ENCODE assay signal across 8 cellular contexts in the genomic region with DNA sequence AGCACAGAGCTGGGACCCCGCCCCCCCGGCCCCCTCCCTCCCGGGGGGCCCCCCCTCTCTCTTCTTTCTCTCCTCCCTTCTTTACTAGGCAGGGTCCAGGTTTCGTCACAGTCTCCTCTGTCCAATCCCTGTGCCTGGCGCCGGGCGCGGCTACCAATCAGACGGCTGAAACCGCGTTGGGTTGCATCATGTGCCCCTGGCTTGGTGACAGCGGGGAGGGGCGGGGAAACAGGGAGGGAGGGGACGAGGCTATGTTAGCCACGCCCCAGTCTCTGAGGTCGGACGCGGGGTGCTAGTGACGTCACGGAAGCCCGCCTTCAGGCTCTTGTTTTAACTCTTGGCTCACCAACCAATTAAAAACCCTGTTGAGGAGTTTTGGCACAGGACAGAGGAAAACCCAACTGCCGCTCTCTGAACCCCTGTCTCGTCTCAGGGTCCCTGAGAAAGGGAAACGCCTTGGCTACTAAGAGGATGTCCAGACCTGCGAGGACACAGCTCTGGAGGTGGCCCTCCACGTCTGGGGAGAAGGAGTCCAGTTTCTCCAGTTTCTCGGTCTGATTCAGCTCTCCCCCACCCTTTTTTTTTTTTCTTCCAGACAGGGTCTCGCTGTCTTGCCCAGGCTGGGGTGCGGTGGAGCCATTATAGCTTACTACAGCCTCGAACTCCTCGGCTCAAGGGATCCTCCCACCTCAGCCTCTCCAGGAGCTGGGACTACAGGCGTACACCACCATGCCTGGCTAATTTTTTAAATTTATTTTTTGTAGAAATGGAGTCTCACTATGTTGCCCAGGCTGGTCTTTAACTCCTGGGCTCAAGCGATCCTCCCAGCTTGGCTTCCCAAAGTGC. TPM values are rescaled to one million over a fixed set of nuclear protein-coding genes. Genes with fewer than 3 reads are reported as not detected.
DNase-seq lines count a peak whose midpoint lies in the region; ATAC-seq lines count a peak whose summit lies in the region.

No MANE protein-coding gene starts in this region.

- no peaks in the 10 kb centered on the region for H3K9me3 Mint-ChIP-seq in activated naive CD8-positive, alpha-beta T cell treated with anti-CD3 and anti-CD28 coated beads for 36 hours

- no peaks in the 10 kb centered on the region for H3K36me3 Mint-ChIP-seq in activated naive CD8-positive, alpha-beta T cell treated with anti-CD3 and anti-CD28 coated beads for 36 hours

- H3K27ac Mint-ChIP-seq in activated naive CD8-positive, alpha-beta T cell treated with anti-CD3 and anti-CD28 coated beads for 36 hours, result peak overlapping the region; percentile 60

- peak; percentile 99 for DNase-seq in GM04504 (ENCODE audit: low read depth)
- peak; percentile 97 for DNase-seq in NCI-H1105 (lab: John Stamatoyannopoulos, UW)
- DNase-seq in SKM-1 treated with dmso at 0.1 percent for 144 hours (lab: John Stamatoyannopoulos, UW; ENCODE audit: unreplicated experiment), result peak; percentile 99
- DNase-seq in activated naive CD8-positive, alpha-beta T cell treated with anti-CD3 and anti-CD28 coated beads for 36 hours, result peak; percentile 96
- DNase-seq in glomerular visceral epithelial cell (ENCODE audit: extremely low spot score), result peak; percentile 100
- DNase-seq in nucleus accumbens (lab: John Stamatoyannopoulos, UW), result peak; percentile 94 to 100 (median 99)
- DNase-seq in superior temporal gyrus (ENCODE audit: extremely low spot score), result peak; percentile 99

- peak; percentile 59 for ATAC-seq in HG02623 (IDR thresholded peaks at IDR 0.05; ENCODE audit: unreplicated experiment)

- H3K4me3 Mint-ChIP-seq in activated naive CD8-positive, alpha-beta T cell treated with anti-CD3 and anti-CD28 coated beads for 36 hours, result peak overlapping the region; percentile 78

- H3K27me3 Mint-ChIP-seq in activated naive CD8-positive, alpha-beta T cell treated with anti-CD3 and anti-CD28 coated beads for 36 hours, result peaks cover 63% of the 10 kb centered on the region

- peaks cover 43% of the 10 kb centered on the region for H3K4me1 Mint-ChIP-seq in activated naive CD8-positive, alpha-beta T cell treated with anti-CD3 and anti-CD28 coated beads for 36 hours

RNA-seq across cellular contexts. Expression of a gene that starts 0.4 kb away (rescaled TPM):
- total RNA-seq in activated naive CD8-positive, alpha-beta T cell treated with anti-CD3 and anti-CD28 coated beads for 36 hours, result under 1 TPM; 0.85 to 0.90 TPM

RNA-seq across cellular contexts. Expression of a gene that starts 4.4 kb away (rescaled TPM):
- under 1 TPM; 0.12 to 0.25 TPM for total RNA-seq in activated naive CD8-positive, alpha-beta T cell treated with anti-CD3 and anti-CD28 coated beads for 36 hours

RNA-seq across cellular contexts. Expression of a gene that starts 5.1 kb away (rescaled TPM):
- under 1 TPM; 0.68 to 0.70 TPM for total RNA-seq in activated naive CD8-positive, alpha-beta T cell treated with anti-CD3 and anti-CD28 coated beads for 36 hours

RNA-seq across cellular contexts. Expression of a gene that starts 18.2 kb away (rescaled TPM):
- total RNA-seq in activated naive CD8-positive, alpha-beta T cell treated with anti-CD3 and anti-CD28 coated beads for 36 hours, result 1 to 10 TPM; 7.1 to 7.8 TPM

Comparison
In these comparisons a context has a peak if more than half of its experiments do, and no peak if none do; other contexts are left out.
1. Peak in every context shown above with its lines: DNase-seq and ATAC-seq.